Comparison of ENCODE assay signal across 8 cellular contexts in genomic region chr2:134988994-134989605, GRCh38. TPM values are rescaled to one million over a fixed set of nuclear protein-coding genes. Genes with fewer than 3 reads are reported as not detected.
DNase-seq lines count a peak whose midpoint lies in the region; ATAC-seq, FAIRE-seq and TF ChIP-seq lines count a peak whose summit lies in the region.

No MANE protein-coding gene starts in this region.

- H3K36me3 ChIP-seq in H1 (ENCODE audit: control insufficient read depth in 2 of 4, insufficient read depth in 4 of 4, low read length in 3 of 4) (no peaks in the 10 kb centered on the region), neural progenitor cell (no peaks in the 10 kb centered on the region), gastrocnemius medialis (no peaks in the 10 kb centered on the region)

- H3K4me3 ChIP-seq in H1 (ENCODE audit: extremely low read depth in 1 of 4, insufficient read depth in 2 of 4, low read depth in 3 of 4, low read length in 4 of 4) (no peak overlapping the region), neural progenitor cell (no peak overlapping the region), gastrocnemius medialis (no peak overlapping the region)

- TF ChIP-seq CTCF in GM13977 (IDR thresholded peaks at IDR 0.05; ENCODE audit: extremely low read depth, insufficient read depth, missing control alignments) (peak; percentile 38), H1 (IDR thresholded peaks at IDR 0.05; ENCODE audit: control extremely low read depth in 1 of 3, insufficient read depth in 1 of 3, low read depth in 1 of 3, low read length in 3 of 3) (peak in 1 of 3 experiments; percentile 46; a peak in 2 of 4 replicates), neural progenitor cell (IDR thresholded peaks at IDR 0.05) (peak; percentile 70), gastrocnemius medialis (IDR thresholded peaks at IDR 0.05 in 4 of 5, conservative IDR thresholded peaks at IDR 0.05 in 1 of 5) (peak in 2 of 5 experiments; percentile 22 to 42)

- H2AFZ ChIP-seq in H1 (ENCODE audit: low read length), result no peak overlapping the region
- H2AFZ ChIP-seq in neural progenitor cell (replicated peaks), result no peak overlapping the region

- no peaks in the 10 kb centered on the region for H3K79me2 ChIP-seq in H1 (ENCODE audit: control insufficient read depth in 1 of 2, insufficient read depth in 2 of 2, low read length in 2 of 2)
- no peaks in the 10 kb centered on the region for H3K79me2 ChIP-seq in neural progenitor cell (ENCODE audit: low read depth)

- H3K4me2 ChIP-seq in H1 (ENCODE audit: insufficient read depth in 1 of 2, low read depth in 2 of 2, low read length in 2 of 2), result no peak overlapping the region
- no peak overlapping the region for H3K4me2 ChIP-seq in neural progenitor cell

- intact Hi-C loops in gastrocnemius medialis (cut with DNase I; ENCODE audit: low total_unique reads), result loop anchor here (5.0 kb wide), 1 partner anchor 723 kb away; no protein-coding TSS in a partner anchor

- no peak overlapping the region for H3K56ac ChIP-seq in H1 (replicated peaks; ENCODE audit: insufficient read length, low read depth, low read length)

- H3K27ac ChIP-seq in H1 (ENCODE audit: low read depth, low read length), result no peak overlapping the region
- H3K27ac ChIP-seq in neural progenitor cell, result no peak overlapping the region
- H3K27ac ChIP-seq in gastrocnemius medialis, result no peak overlapping the region

- H3K27me3 ChIP-seq in H1 (replicated peaks in 1 of 4; ENCODE audit: control insufficient read depth in 3 of 4, extremely low read depth in 1 of 4, insufficient read depth in 3 of 4, low read length in 3 of 4) (no peaks in the 10 kb centered on the region), neural progenitor cell (no peaks in the 10 kb centered on the region), gastrocnemius medialis (no peaks in the 10 kb centered on the region)

- no peak overlapping the region for H3K4ac ChIP-seq in H1 (replicated peaks; ENCODE audit: insufficient read length, low read depth, low read length)

- H2BK20ac ChIP-seq in H1 (ENCODE audit: low read length), result no peak overlapping the region

- H3K18ac ChIP-seq in H1 (ENCODE audit: extremely low read depth, low read length), result no peak overlapping the region

- no peak overlapping the region for H2BK5ac ChIP-seq in H1 (ENCODE audit: low read depth, low read length)

- H4K8ac ChIP-seq in H1 (ENCODE audit: extremely low read depth, insufficient read depth, low read length), result no peak overlapping the region

- POLR2A ChIA-PET in H1 (lab: Charles Lee; ENCODE audit: partially characterized antibody), result no interaction called here

- no peak overlapping the region for H2AK5ac ChIP-seq in H1 (ENCODE audit: low read depth, low read length)

- ATAC-seq in gastrocnemius medialis (no peak), GM21717 (IDR thresholded peaks at IDR 0.05; ENCODE audit: unreplicated experiment) (no peak)

- DNase-seq in GM13977 (ENCODE audit: low spot score) (peak; percentile 41), NCI-H748 treated with DMSO at 0.1 percent for 48 hours (lab: John Stamatoyannopoulos, UW) (peak; percentile 23), H1 (ENCODE audit: low read depth in 1 of 2, low spot score in 2 of 2) (no peak), neural progenitor cell (ENCODE audit: low spot score) (peak; percentile 24), gastrocnemius medialis (no peak), T-helper 9 cell (no peak)

- no peak overlapping the region for H3K4me3 Mint-ChIP-seq in neural progenitor cell

- no peak overlapping the region for H3K27ac Mint-ChIP-seq in neural progenitor cell

- FAIRE-seq in A204.1 (lab: Jason Lieb, UNC) (peak; percentile 97), H1 (lab: Jason Lieb, UNC) (peak; percentile 87)

- TF ChIP-seq POLR2A in H1 (IDR thresholded peaks at IDR 0.05; ENCODE audit: control extremely low read depth in 1 of 2, low read depth in 2 of 2, low read length in 2 of 2) (no peak), gastrocnemius medialis (IDR thresholded peaks at IDR 0.05) (no peak)

- no peak overlapping the region for H4K91ac ChIP-seq in H1 (replicated peaks; ENCODE audit: insufficient read length, low read length)

- no peak overlapping the region for H3K14ac ChIP-seq in H1 (ENCODE audit: insufficient read length)

- H2BK120ac ChIP-seq in H1 (replicated peaks; ENCODE audit: low read depth, low read length), result no peak overlapping the region

- no peaks in the 10 kb centered on the region for H3K36me3 Mint-ChIP-seq in neural progenitor cell

- no peak overlapping the region for H2BK15ac ChIP-seq in H1 (ENCODE audit: low read length)

- CTCF ChIA-PET in H1 (lab: Charles Lee; ENCODE audit: partially characterized antibody), result interaction anchor here (0.5 to 2.8 kb wide), 25 partner anchors 9 to 1393 kb away, joined by 3 to 14 read pairs (median 4); no protein-coding TSS in a partner anchor

- H3K4me1 Mint-ChIP-seq in neural progenitor cell, result no peaks in the 10 kb centered on the region

- in situ Hi-C loops in GM13977 (cut with MboI; ENCODE audit: low pct_unique_long_range_greater_than_20kb, low sequenced_read_pairs, unreplicated experiment), result no loop called here
- in situ Hi-C loops in gastrocnemius medialis (cut with MboI; ENCODE audit: low sequenced_read_pairs in 4 of 4), result no loop called here

- H3K27me3 Mint-ChIP-seq in neural progenitor cell (ENCODE audit: insufficient read depth, low read depth), result no peaks in the 10 kb centered on the region

- TF ChIP-seq EP300 in H1 (IDR thresholded peaks at IDR 0.05; ENCODE audit: borderline replicate concordance in 1 of 2, low read depth in 2 of 2, low read length in 2 of 2), result no peak

- H3K79me1 ChIP-seq in H1 (ENCODE audit: low read depth, low read length), result no peaks in the 10 kb centered on the region

- no peaks in the 10 kb centered on the region for H3K23me2 ChIP-seq in H1 (ENCODE audit: low read depth, low read length)

- H4K5ac ChIP-seq in H1 (ENCODE audit: insufficient read length, low read depth, low read length), result no peak overlapping the region

- H3K4me1 ChIP-seq in H1 (replicated peaks in 1 of 4; ENCODE audit: control insufficient read depth in 3 of 4, insufficient read depth in 4 of 4, low read length in 3 of 4) (no peaks in the 10 kb centered on the region), neural progenitor cell (no peaks in the 10 kb centered on the region), gastrocnemius medialis (no peaks in the 10 kb centered on the region)

- peaks cover 3% of the 10 kb centered on the region for H3F3A ChIP-seq in neural progenitor cell (ENCODE audit: low read depth)

- TF ChIP-seq RAD21 in H1 (IDR thresholded peaks at IDR 0.05 in 1 of 2, conservative IDR thresholded peaks at IDR 0.05 in 1 of 2; ENCODE audit: low read depth in 2 of 2, low read length in 2 of 2), result peak; percentile 59 to 61

- no peaks in the 10 kb centered on the region for H3K9me3 Mint-ChIP-seq in neural progenitor cell

- H2BK12ac ChIP-seq in H1 (ENCODE audit: low read depth, low read length), result no peak overlapping the region

- H3K23ac ChIP-seq in H1 (ENCODE audit: insufficient read length), result no peak overlapping the region

- whole genome bisulfite sequencing in H1 (ENCODE audit: extremely low coverage in 1 of 2, insufficient coverage in 1 of 2, insufficient read length in 1 of 2, insufficient replicate concordance in 2 of 2, low coverage in 1 of 2, low lambda C conversion rate in 2 of 2, missing lambda C conversion rate in 1 of 2), 2 experiments, result 29% methylated on average over 3 of the region's 3 CpGs; no CpG with 5 or more reads in 1 of the 2 experiments

- no peaks in the 10 kb centered on the region for H4K20me1 ChIP-seq in H1 (replicated peaks in 1 of 2; ENCODE audit: control insufficient read depth in 1 of 2, insufficient read depth in 2 of 2, low read length in 2 of 2)
- H4K20me1 ChIP-seq in neural progenitor cell (ENCODE audit: low read depth), result no peaks in the 10 kb centered on the region

- no peak overlapping the region for H3K9ac ChIP-seq in H1 (replicated peaks in 1 of 4; ENCODE audit: extremely low read depth in 1 of 4, low read depth in 3 of 4, low read length in 3 of 4)
- no peak overlapping the region for H3K9ac ChIP-seq in neural progenitor cell

- no peaks in the 10 kb centered on the region for H3K9me3 ChIP-seq in H1 (ENCODE audit: insufficient read depth in 2 of 2, low read depth in 1 of 2, low read length in 1 of 2)
- no peaks in the 10 kb centered on the region for H3K9me3 ChIP-seq in neural progenitor cell (ENCODE audit: low read depth)
- no peaks in the 10 kb centered on the region for H3K9me3 ChIP-seq in gastrocnemius medialis

TF ChIP-seq in H1, 55 proteins besides CTCF, POLR2A, EP300 and RAD21:
- no peak for TF ChIP-seq GABPA (IDR thresholded peaks at IDR 0.05; ENCODE audit: borderline replicate concordance, insufficient read depth, low read length)
- no peak for TF ChIP-seq CREB1 (IDR thresholded peaks at IDR 0.05)
- no peak for TF ChIP-seq MAFK (IDR thresholded peaks at IDR 0.05; ENCODE audit: low read depth, low read length)

RNA-seq across cellular contexts. Expression of gene MAP3K19, which starts 58.1 kb away (rescaled TPM):
- not detected in 2 replicates for total RNA-seq in H1 (2021; fragmentation: NEBNext Ultra II Directional; extraction: Animal tissue kit (Norgen Biotek cat#: 25700))
- not detected in 2 replicates for polyA plus RNA-seq in H1 (2011; rRNA removed)
- not detected for polyA plus RNA-seq in H1 (2011; cell fraction: cytosol; rRNA removed)
- polyA plus RNA-seq in H1 (2011; cell fraction: nucleus; rRNA removed), result not detected
- not detected in 4 replicates for polyA plus RNA-seq in H1 (2012, experiment 1 of 2)
- not detected for polyA plus RNA-seq in H1 (2012, experiment 2 of 2)
- not detected for polyA plus RNA-seq in H1 (2013, experiment 1 of 2)
- not detected for polyA plus RNA-seq in H1 (2013, experiment 2 of 2)
- 0.07 TPM in 1 of 2 replicates, not detected in the other for polyA minus RNA-seq in H1 (2011; rRNA and poly(A)+ RNA removed)
- polyA minus RNA-seq in H1 (2011; cell fraction: cytosol; rRNA and poly(A)+ RNA removed), result not detected
- polyA minus RNA-seq in H1 (2011; cell fraction: nucleus; rRNA and poly(A)+ RNA removed), result not detected
- total RNA-seq in neural progenitor cell (ENCODE audit: low replicate concordance) (not detected in 2 replicates), gastrocnemius medialis (not detected)

Comparison
In these comparisons a context has a peak if more than half of its experiments do, and no peak if none do; other contexts are left out.
1. DNase-seq: peak in GM13977 (single experiment), NCI-H748 treated with DMSO at 0.1 percent for 48 hours (single experiment) and neural progenitor cell (single experiment); none in H1 (0 of 2), gastrocnemius medialis (0 of 2) and T-helper 9 cell (single experiment).